8 cellular contexts compared by ENCODE assay signal in genomic region chr12:107564946-107565345, GRCh38.
DNase-seq lines count a peak whose midpoint lies in the region; ATAC-seq and TF ChIP-seq lines count a peak whose summit lies in the region.
"Had no signal": no experiment of that assay in that cellular context is flagged by ENCODE, and none has a peak within 500 bp of the region (broad histone marks: within the 10 kb centered on the region; RNA-seq: fewer than 3 reads in every experiment).

No MANE protein-coding gene starts in this region.

- H3K9me3 Mint-ChIP-seq in activated CD8-positive, alpha-beta T cell treated with anti-CD3 and anti-CD28 coated beads, Interleukin-2, amount 10 ng/mL, durations not matched to agents 7 days and 5 days (ENCODE audit: insufficient read depth) = no peaks in the 10 kb centered on the region

- H3K4me1 ChIP-seq in mucosa of descending colon (ENCODE audit: low read depth) = no peaks in the 10 kb centered on the region
- H3K4me1 ChIP-seq: psoas muscle had no signal

- no peak for TF ChIP-seq POLR2A in GM18505 (IDR thresholded peaks at IDR 0.05; ENCODE audit: borderline replicate concordance, extremely low read depth, insufficient read depth, insufficient read length)

- no peak overlapping the region for H3K4me3 Mint-ChIP-seq in activated CD8-positive, alpha-beta T cell treated with anti-CD3 and anti-CD28 coated beads, Interleukin-2, amount 10 ng/mL, durations not matched to agents 7 days and 5 days

- H3K9me3 ChIP-seq in mucosa of descending colon = no peaks in the 10 kb centered on the region
- H3K9me3 ChIP-seq: psoas muscle had no signal

- peak; percentile 68 for ATAC-seq in activated CD8-positive, alpha-beta T cell treated with anti-CD3 and anti-CD28 coated beads, Interleukin-2, amount 10 ng/mL, durations not matched to agents 7 days and 5 days
- ATAC-seq in mucosa of descending colon = peak; percentile 70
- ATAC-seq in HG02678 (IDR thresholded peaks at IDR 0.05; ENCODE audit: unreplicated experiment) = no peak
- ATAC-seq in GM18505 (IDR thresholded peaks at IDR 0.05; ENCODE audit: unreplicated experiment) = no peak
- ATAC-seq: psoas muscle had no signal

- CTCF ChIA-PET in activated CD8-positive, alpha-beta T cell treated with anti-CD3 and anti-CD28 coated beads, Interleukin-2, amount 10 ng/mL, durations not matched to agents 7 days and 5 days (lab: Charles Lee) = interaction anchor here (1.2 to 2.9 kb wide), 2 partner anchors 163 to 433 kb away, joined by 3 to 10 read pairs; no protein-coding TSS in a partner anchor

- no peak overlapping the region for H3K27ac Mint-ChIP-seq in activated CD8-positive, alpha-beta T cell treated with anti-CD3 and anti-CD28 coated beads, Interleukin-2, amount 10 ng/mL, durations not matched to agents 7 days and 5 days

- H3K36me3 ChIP-seq in mucosa of descending colon (ENCODE audit: low read depth) = no peaks in the 10 kb centered on the region

- H3K4me1 Mint-ChIP-seq in activated CD8-positive, alpha-beta T cell treated with anti-CD3 and anti-CD28 coated beads, Interleukin-2, amount 10 ng/mL, durations not matched to agents 7 days and 5 days (ENCODE audit: low read depth) = peaks cover 20% of the 10 kb centered on the region

- DNase-seq in Daoy (ENCODE audit: low read depth) = peak; percentile 36
- peak; percentile 15 for DNase-seq in Jurkat, Clone E6-1 (ENCODE audit: low read depth, low spot score)
- peak; percentile 28 for DNase-seq in activated CD8-positive, alpha-beta T cell treated with anti-CD3 and anti-CD28 coated beads, Interleukin-2, amount 10 ng/mL, durations not matched to agents 7 days and 5 days
- DNase-seq in mucosa of descending colon = peak in 1 of 3 donors; percentile 12
- no peak for DNase-seq in stimulated activated CD4-positive, alpha-beta T cell treated with anti-CD3 and anti-CD28 coated beads, Interleukin-12 subunit alpha, Interleukin-12 subunit beta, amount 100 ng/mL, for 4 hours
- DNase-seq: psoas muscle had no signal

- H3K27me3 Mint-ChIP-seq in activated CD8-positive, alpha-beta T cell treated with anti-CD3 and anti-CD28 coated beads, Interleukin-2, amount 10 ng/mL, durations not matched to agents 7 days and 5 days (ENCODE audit: low read depth) = no peaks in the 10 kb centered on the region

- POLR2A ChIA-PET in activated CD8-positive, alpha-beta T cell treated with anti-CD3 and anti-CD28 coated beads, Interleukin-2, amount 10 ng/mL, durations not matched to agents 7 days and 5 days (lab: Charles Lee) = no interaction called here

- H3K36me3 Mint-ChIP-seq in activated CD8-positive, alpha-beta T cell treated with anti-CD3 and anti-CD28 coated beads, Interleukin-2, amount 10 ng/mL, durations not matched to agents 7 days and 5 days (ENCODE audit: low read depth) = no peaks in the 10 kb centered on the region

- H3K4me3 ChIP-seq in Jurkat, Clone E6-1 (ENCODE audit: low read length) = no peak overlapping the region
- H3K4me3 ChIP-seq in mucosa of descending colon = no peak overlapping the region
- H3K4me3 ChIP-seq: psoas muscle had no signal

- no peak for TF ChIP-seq CTCF in mucosa of descending colon (IDR thresholded peaks at IDR 0.05)

- intact Hi-C loops in mucosa of descending colon (cut with DNase I, micrococcal nuclease) = no loop called here

Comparison
In these comparisons a context has a peak if more than half of its experiments do, and no peak if none do; other contexts are left out.
1. ATAC-seq: peak in activated CD8-positive, alpha-beta T cell treated with anti-CD3 and anti-CD28 coated beads, Interleukin-2, amount 10 ng/mL, durations not matched to agents 7 days and 5 days (single experiment) and mucosa of descending colon (single experiment); none in HG02678 (single experiment) and GM18505 (single experiment).